Comparison of ENCODE assay signal across 8 cellular contexts in the genomic region with DNA sequence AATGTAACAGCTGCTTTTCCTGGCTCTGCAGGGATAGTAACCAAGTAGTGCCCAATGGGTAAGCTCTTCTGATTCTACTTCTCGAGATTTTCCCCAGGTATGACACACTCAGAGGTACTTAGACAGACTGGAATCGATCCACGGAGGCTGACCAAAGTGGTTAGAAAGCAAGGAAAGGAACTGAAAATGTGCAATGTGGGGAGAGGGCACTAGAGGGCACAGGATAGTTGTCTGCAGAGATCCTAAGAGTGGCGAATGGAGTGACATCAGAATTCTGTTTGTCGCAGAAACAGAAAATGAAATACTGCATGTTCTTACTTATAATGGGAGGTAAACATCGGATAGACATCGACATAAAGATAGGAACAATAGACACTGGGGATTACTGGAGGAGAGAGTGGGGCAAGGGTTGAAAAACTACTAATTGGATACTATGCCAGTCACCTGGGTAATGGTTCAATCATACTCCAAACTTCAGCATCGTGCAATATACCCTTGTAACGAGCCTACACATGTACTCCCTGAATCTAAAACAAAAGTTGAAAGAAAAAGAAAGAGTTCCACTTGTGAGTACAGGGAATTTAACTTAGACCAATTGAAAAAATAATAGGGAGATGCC. TPM values are rescaled to one million over a fixed set of nuclear protein-coding genes. Genes with fewer than 3 reads are reported as not detected.
A peak's percentile ranks its signal among the peaks of the same experiment; 100 is the strongest.
DNase-seq lines count a peak whose midpoint lies in the region; ATAC-seq, FAIRE-seq and TF ChIP-seq lines count a peak whose summit lies in the region.

No MANE protein-coding gene starts in this region.

- no peaks in the 10 kb centered on the region for H3K9me3 ChIP-seq in small intestine (ENCODE audit: control insufficient read depth, low read depth)

- peaks cover 0 to 4% of the 10 kb centered on the region in 2 donors for H3K4me1 ChIP-seq in small intestine (ENCODE audit: control insufficient read depth in 2 of 2, insufficient read depth in 1 of 2, low read depth in 1 of 2, low read length in 1 of 2)

- 25 to 40% (median 39%) methylated on average over 9 of the region's 9 CpGs for WGBS in small intestine, 3 donors

- H3K4me3 ChIP-seq in fibroblast of villous mesenchyme (ENCODE audit: low read depth, low read length) (no peak overlapping the region), small intestine (ENCODE audit: low read depth in 1 of 2, low read length in 2 of 2) (no peak overlapping the region)

- no peaks in the 10 kb centered on the region for H3K27me3 ChIP-seq in small intestine (ENCODE audit: control insufficient read depth in 2 of 2, insufficient read depth in 2 of 2, low read length in 2 of 2)

- peaks cover 0 to 8% of the 10 kb centered on the region in 2 donors for H3K36me3 ChIP-seq in small intestine (ENCODE audit: control insufficient read depth in 2 of 2, insufficient read depth in 2 of 2, low read length in 2 of 2)

- ATAC-seq in GM18868 (IDR thresholded peaks at IDR 0.05; ENCODE audit: unreplicated experiment) (peak; percentile 71), HG03520 (IDR thresholded peaks at IDR 0.05; ENCODE audit: unreplicated experiment) (peak; percentile 77), GM21737 (IDR thresholded peaks at IDR 0.05; ENCODE audit: unreplicated experiment) (no peak)

- FAIRE-seq in small intestine (lab: Jason Lieb, UNC): no peak

- peak; percentile 55 for DNase-seq in D341Med (ENCODE audit: low spot score)
- DNase-seq in SK-N-DZ (ENCODE audit: low spot score): peak; percentile 52
- DNase-seq in fibroblast of villous mesenchyme (ENCODE audit: low read depth): peak; percentile 4
- peak; percentile 53 for DNase-seq in small intestine
- no peak for DNase-seq in islet precursor cell

- TF ChIP-seq CTCF in fibroblast of villous mesenchyme (IDR thresholded peaks at IDR 0.05; ENCODE audit: insufficient read depth, low read depth, low read length): peak; percentile 56

- H3K27ac ChIP-seq in small intestine (ENCODE audit: low read depth in 1 of 2, low read length in 1 of 2): no peak overlapping the region

RNA-seq across cellular contexts. Expression of a gene that starts 23.3 kb away (rescaled TPM):
- 0.57 and 1.3 TPM in 2 replicates for polyA plus RNA-seq in SK-N-DZ (2014; cell fraction: cytosol; rRNA removed)
- polyA plus RNA-seq in SK-N-DZ (2014; cell fraction: nucleus; rRNA removed): 1.2 and 2.0 TPM in 2 replicates
- total RNA-seq in fibroblast of villous mesenchyme: under 0.01 TPM in 1 of 2 replicates, not detected in the other
- 10 to 100 TPM; 24.2 to 87.4 (median 48.4) TPM for polyA plus RNA-seq in small intestine
